8 cellular contexts compared by ENCODE assay signal in the genomic region with DNA sequence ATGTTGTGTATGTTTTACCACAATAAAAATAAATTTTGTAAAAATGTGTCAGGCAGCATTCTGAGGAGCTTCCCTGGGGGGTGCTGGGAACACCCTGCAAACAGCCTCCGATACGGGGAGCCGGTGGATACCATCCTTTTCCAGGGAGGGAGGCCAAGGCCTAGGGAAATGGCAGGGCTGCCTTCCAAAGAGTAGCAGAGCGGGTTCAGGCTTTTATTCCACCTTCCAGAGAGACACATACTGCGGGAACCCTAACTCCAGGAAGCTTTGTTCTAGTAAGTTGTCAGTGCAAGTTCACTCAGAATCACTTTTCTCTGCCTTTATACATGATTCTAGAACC. TPM values are rescaled to one million over a fixed set of nuclear protein-coding genes. Genes with fewer than 3 reads are reported as not detected.
A peak's percentile ranks its signal among the peaks of the same experiment; 100 is the strongest.
DNase-seq lines count a peak whose midpoint lies in the region; ATAC-seq and TF ChIP-seq lines count a peak whose summit lies in the region.

No MANE protein-coding gene starts in this region.

- TF ChIP-seq POLR2A in vagina (IDR thresholded peaks at IDR 0.05), result no peak

- intact Hi-C loops in vagina (cut with DNase I), result loop anchor here (2.0 to 5.0 kb wide), 2 partner anchors 34 to 139 kb away; no protein-coding TSS in a partner anchor

- H3K36me3 ChIP-seq in RWPE2 (ENCODE audit: low read depth) (no peaks in the 10 kb centered on the region), duodenal mucosa (ENCODE audit: control insufficient read depth in 1 of 2, insufficient read depth in 2 of 2, low read length in 2 of 2) (no peaks in the 10 kb centered on the region), vagina (no peaks in the 10 kb centered on the region)

- H3K4me3 ChIP-seq in RWPE2 (ENCODE audit: severe bottlenecking) (peak overlapping the region; percentile 88), duodenal mucosa (ENCODE audit: low read depth in 1 of 2, low read length in 2 of 2) (peak overlapping the region; percentile 78 to 80), mononuclear cell (ENCODE audit: low read length) (peak overlapping the region; percentile 86), vagina (peak overlapping the region; percentile 64 to 100)

- H3K4me1 ChIP-seq in RWPE2 (ENCODE audit: insufficient read depth, poor library complexity, severe bottlenecking) (no peaks in the 10 kb centered on the region), duodenal mucosa (ENCODE audit: control insufficient read depth in 1 of 2, insufficient read depth in 2 of 2, low read length in 2 of 2) (peaks cover 18 to 22% of the 10 kb centered on the region in 2 donors), mononuclear cell (ENCODE audit: insufficient read depth, low read length) (peaks cover 31% of the 10 kb centered on the region), vagina (peaks cover 34% of the 10 kb centered on the region)

- peak overlapping the region; percentile 88 to 97 for H3K9ac ChIP-seq in duodenal mucosa (ENCODE audit: low read depth in 1 of 2, low read length in 2 of 2)

- DNase-seq in ACHN (peak; percentile 44), GM04504 (ENCODE audit: low read depth) (peak; percentile 18), RWPE2 (ENCODE audit: low spot score) (no peak), vagina (ENCODE audit: extremely low spot score in 2 of 2) (no peak), SKM-1 treated with dmso at 0.1 percent for 144 hours (lab: John Stamatoyannopoulos, UW; ENCODE audit: unreplicated experiment) (no peak)

- H3K27ac ChIP-seq in RWPE2 (ENCODE audit: poor library complexity, severe bottlenecking) (peak overlapping the region; percentile 75), duodenal mucosa (ENCODE audit: low read depth, low read length) (peak overlapping the region; percentile 97), vagina (peak overlapping the region; percentile 98)

- H3K27me3 ChIP-seq in RWPE2 (ENCODE audit: insufficient read depth, poor library complexity, severe bottlenecking) (no peaks in the 10 kb centered on the region), duodenal mucosa (ENCODE audit: control insufficient read depth in 1 of 2, insufficient read depth in 2 of 2, low read length in 2 of 2) (no peaks in the 10 kb centered on the region), mononuclear cell (ENCODE audit: insufficient read depth, low read length) (no peaks in the 10 kb centered on the region), vagina (no peaks in the 10 kb centered on the region)

- no peak for TF ChIP-seq CTCF in RWPE2 (IDR thresholded peaks at IDR 0.05; ENCODE audit: poor library complexity, severe bottlenecking)
- no peak for TF ChIP-seq CTCF in vagina (IDR thresholded peaks at IDR 0.05)

- H3K9me3 ChIP-seq in RWPE2 (ENCODE audit: severe bottlenecking), result no peaks in the 10 kb centered on the region
- H3K9me3 ChIP-seq in duodenal mucosa (ENCODE audit: control insufficient read depth in 1 of 2, low read length in 2 of 2), result no peaks in the 10 kb centered on the region
- no peaks in the 10 kb centered on the region for H3K9me3 ChIP-seq in mononuclear cell (ENCODE audit: low read depth, low read length)
- H3K9me3 ChIP-seq in vagina, result no peaks in the 10 kb centered on the region

- no peak for ATAC-seq in RWPE2 (ENCODE audit: low read depth)
- ATAC-seq in GM18907 (IDR thresholded peaks at IDR 0.05; ENCODE audit: unreplicated experiment), result no peak

- in situ Hi-C loops in ACHN (cut with HindIII; ENCODE audit: low pct_ligation_motif_present, low pct_unique_long_range_greater_than_20kb, low sequenced_read_pairs), result no loop called here

RNA-seq across cellular contexts. Expression of a gene that starts 0.9 kb away (rescaled TPM):
- total RNA-seq in mononuclear cell, result 117 TPM
- 31.9 TPM for total RNA-seq in vagina

Comparison
In these comparisons a context has a peak if more than half of its experiments do, and no peak if none do; other contexts are left out.
1. DNase-seq: peak in ACHN (single experiment) and GM04504 (single experiment); none in RWPE2 (single experiment), vagina (0 of 2) and SKM-1 treated with dmso at 0.1 percent for 144 hours (single experiment).
2. Peak in every context shown above with its lines, with median percentiles within 50 percentile points of each other: H3K27ac ChIP-seq and H3K4me3 ChIP-seq.